Comparison of ENCODE assay signal across 10 cellular contexts in genomic region chr14:77565289-77566081, GRCh38. TPM values are rescaled to one million over a fixed set of nuclear protein-coding genes. Genes with fewer than 3 reads are reported as not detected.
DNase-seq lines count a peak whose midpoint lies in the region; ATAC-seq and TF ChIP-seq lines count a peak whose summit lies in the region.
"Had no signal": no experiment of that assay in that cellular context is flagged by ENCODE, and none has a peak within 500 bp of the region (broad histone marks: within the 10 kb centered on the region; RNA-seq: fewer than 3 reads in every experiment).

No MANE protein-coding gene starts in this region.

- H3K36me3 ChIP-seq in OCI-LY3 (replicated peaks; ENCODE audit: low read depth, low read length) (peaks cover 7% of the 10 kb centered on the region), esophagus muscularis mucosa (peaks cover 0 to 43% (median 24%) of the 10 kb centered on the region in 4 donors)

- H3K79me2 ChIP-seq in OCI-LY3 (ENCODE audit: low read length): no peaks in the 10 kb centered on the region

- no peak for TF ChIP-seq EP300 in esophagus muscularis mucosa (IDR thresholded peaks at IDR 0.05)

- H3K4me1 Mint-ChIP-seq in activated CD4-positive, alpha-beta T cell treated with anti-CD3 and anti-CD28 coated beads, Interleukin-2, amount 10 ng/mL, durations not matched to agents 24 days and 14 days: peaks cover 15% of the 10 kb centered on the region
- H3K4me1 Mint-ChIP-seq in stimulated activated memory B cell treated with anti-CD40 and anti-IgM and Interleukin-4, amounts not matched to agents 10 μg/mL and 1 μg/mL and 100 μg/mL, for 72 hours: peaks cover 7% of the 10 kb centered on the region

- no peaks in the 10 kb centered on the region for H3K27me3 Mint-ChIP-seq in activated CD4-positive, alpha-beta T cell treated with anti-CD3 and anti-CD28 coated beads, Interleukin-2, amount 10 ng/mL, durations not matched to agents 24 days and 14 days
- no peaks in the 10 kb centered on the region for H3K27me3 Mint-ChIP-seq in stimulated activated memory B cell treated with anti-CD40 and anti-IgM and Interleukin-4, amounts not matched to agents 10 μg/mL and 1 μg/mL and 100 μg/mL, for 72 hours

- H3K4me1 ChIP-seq in OCI-LY3 (ENCODE audit: low read length) (peaks cover 11% of the 10 kb centered on the region), esophagus muscularis mucosa (peaks cover 0 to 8% (median under 1%) of the 10 kb centered on the region in 4 donors)
- H3K4me1 ChIP-seq: Peyer's patch had no signal

- H3K27me3 ChIP-seq in OCI-LY3 (ENCODE audit: low read depth, low read length) (no peaks in the 10 kb centered on the region), esophagus muscularis mucosa (no peaks in the 10 kb centered on the region)
- H3K27me3 ChIP-seq: Peyer's patch had no signal

- H3K9me3 ChIP-seq in OCI-LY3 (ENCODE audit: insufficient read depth, low read length) (no peaks in the 10 kb centered on the region), esophagus muscularis mucosa (no peaks in the 10 kb centered on the region)
- H3K9me3 ChIP-seq: Peyer's patch had no signal

- H3K27ac ChIP-seq in OCI-LY3 (ENCODE audit: low read length) (no peak overlapping the region), esophagus muscularis mucosa (replicated peaks in 1 of 4) (peak overlapping the region in 3 of 4 donors; percentile 15 to 34 (median 32))

- H3K9me3 Mint-ChIP-seq in activated CD4-positive, alpha-beta T cell treated with anti-CD3 and anti-CD28 coated beads, Interleukin-2, amount 10 ng/mL, durations not matched to agents 24 days and 14 days: no peaks in the 10 kb centered on the region
- no peaks in the 10 kb centered on the region for H3K9me3 Mint-ChIP-seq in stimulated activated memory B cell treated with anti-CD40 and anti-IgM and Interleukin-4, amounts not matched to agents 10 μg/mL and 1 μg/mL and 100 μg/mL, for 72 hours

- peaks cover 34% of the 10 kb centered on the region for H3K36me3 Mint-ChIP-seq in activated CD4-positive, alpha-beta T cell treated with anti-CD3 and anti-CD28 coated beads, Interleukin-2, amount 10 ng/mL, durations not matched to agents 24 days and 14 days (ENCODE audit: low read depth)
- peaks cover 42% of the 10 kb centered on the region for H3K36me3 Mint-ChIP-seq in stimulated activated memory B cell treated with anti-CD40 and anti-IgM and Interleukin-4, amounts not matched to agents 10 μg/mL and 1 μg/mL and 100 μg/mL, for 72 hours

- 69% methylated on average over 9 of the region's 9 CpGs for WGBS in esophagus muscularis mucosa

- H3K27ac Mint-ChIP-seq in activated CD4-positive, alpha-beta T cell treated with anti-CD3 and anti-CD28 coated beads, Interleukin-2, amount 10 ng/mL, durations not matched to agents 24 days and 14 days: peak overlapping the region; percentile 28
- peak overlapping the region; percentile 7 for H3K27ac Mint-ChIP-seq in stimulated activated memory B cell treated with anti-CD40 and anti-IgM and Interleukin-4, amounts not matched to agents 10 μg/mL and 1 μg/mL and 100 μg/mL, for 72 hours

- TF ChIP-seq CTCF in OCI-LY3 (IDR thresholded peaks at IDR 0.05; ENCODE audit: low read depth, low read length) (no peak), esophagus muscularis mucosa (IDR thresholded peaks at IDR 0.05) (no peak)

- no peak overlapping the region for H3K4me3 Mint-ChIP-seq in activated CD4-positive, alpha-beta T cell treated with anti-CD3 and anti-CD28 coated beads, Interleukin-2, amount 10 ng/mL, durations not matched to agents 24 days and 14 days
- no peak overlapping the region for H3K4me3 Mint-ChIP-seq in stimulated activated memory B cell treated with anti-CD40 and anti-IgM and Interleukin-4, amounts not matched to agents 10 μg/mL and 1 μg/mL and 100 μg/mL, for 72 hours

- H3K9ac ChIP-seq in OCI-LY3 (ENCODE audit: low read length): no peak overlapping the region

- intact Hi-C loops in activated CD4-positive, alpha-beta T cell treated with anti-CD3 and anti-CD28 coated beads, Interleukin-2, amount 10 ng/mL, durations not matched to agents 24 days and 14 days (cut with micrococcal nuclease): loop anchor here (5.0 kb wide), 1 partner anchor 52 kb away; the partner anchor contains the start of gene SPTLC2
- intact Hi-C loops in esophagus muscularis mucosa (cut with DNase I): no loop called here

- H3K4me2 ChIP-seq in OCI-LY3 (ENCODE audit: low read length): peak overlapping the region; percentile 39

- TF ChIP-seq POLR2A in esophagus muscularis mucosa (IDR thresholded peaks at IDR 0.05; ENCODE audit: low read depth) (no peak), GM18505 (IDR thresholded peaks at IDR 0.05; ENCODE audit: borderline replicate concordance, extremely low read depth, insufficient read depth, insufficient read length) (no peak)

- H3K4me3 ChIP-seq in OCI-LY3 (ENCODE audit: low read length) (peak overlapping the region; percentile 17), esophagus muscularis mucosa (no peak overlapping the region)
- H3K4me3 ChIP-seq: Peyer's patch had no signal

- DNase-seq in activated CD4-positive, alpha-beta T cell treated with anti-CD3 and anti-CD28 coated beads, Interleukin-2, amount 10 ng/mL, durations not matched to agents 24 days and 14 days: no peak
- DNase-seq in activated CD4-positive, alpha-beta T cell treated with anti-CD3 and anti-CD28 coated beads for 4 hours: no peak
- no peak for DNase-seq in esophagus muscularis mucosa (ENCODE audit: extremely low spot score)
- DNase-seq: NCI-H1092 treated with DMSO at 0.1 percent for 48 hours, Peyer's patch had no signal

- ATAC-seq in stimulated activated memory B cell treated with anti-CD40 and anti-IgM and Interleukin-4, amounts not matched to agents 10 μg/mL and 1 μg/mL and 100 μg/mL, for 72 hours: no peak
- ATAC-seq in GM19463 (IDR thresholded peaks at IDR 0.05; ENCODE audit: unreplicated experiment) (no peak), GM18505 (IDR thresholded peaks at IDR 0.05; ENCODE audit: unreplicated experiment) (no peak), GM21619 (IDR thresholded peaks at IDR 0.05; ENCODE audit: unreplicated experiment) (no peak)

- no peak overlapping the region for H2AFZ ChIP-seq in OCI-LY3 (ENCODE audit: low read depth, low read length)

- no peaks in the 10 kb centered on the region for H4K20me1 ChIP-seq in OCI-LY3 (ENCODE audit: insufficient read depth, low read length)

RNA-seq across cellular contexts. Expression of gene SPTLC2, which starts 51.0 kb away (rescaled TPM):
- 26.6 and 28.3 TPM in 2 replicates for total RNA-seq in activated CD4-positive, alpha-beta T cell treated with anti-CD3 and anti-CD28 coated beads, Interleukin-2, amount 10 ng/mL, durations not matched to agents 24 days and 14 days
- total RNA-seq in esophagus muscularis mucosa: 10 to 100 TPM; 14.5 to 25.3 (median 20.1) TPM
